8 cellular contexts compared by ENCODE assay signal in genomic region chr5:321233-321725, GRCh38. TPM values are rescaled to one million over a fixed set of nuclear protein-coding genes. Genes with fewer than 3 reads are reported as not detected.
DNase-seq lines count a peak whose midpoint lies in the region; ATAC-seq and TF ChIP-seq lines count a peak whose summit lies in the region.

Gene AHRR, plus strand, starts transcription at chr5:321714. Its CDS starts 22,189 bp downstream, at chr5:343903.

- H3K4me3 ChIP-seq in MG63: peak within 1 kb of the TSS; percentile 77
- no peak within 1 kb of the TSS for H3K4me3 ChIP-seq in epithelial cell of esophagus (ENCODE audit: low read length)
- peak within 1 kb of the TSS; percentile 30 to 70 (median 55) for H3K4me3 ChIP-seq in upper lobe of left lung

- CTCF ChIA-PET in WTC11 (lab: Charles Lee): interaction anchor here (0.6 to 2.1 kb wide), 28 partner anchors 9 to 229 kb away, joined by 3 to 14 read pairs (median 5); partner anchors contain the start of genes CCDC127, LRRC14B, PDCD6 and SDHA

- peaks cover 56% of the 10 kb centered on the region for H3K27me3 Mint-ChIP-seq in WTC11 (ENCODE audit: low read depth)

- peaks cover 21 to 35% (median 25%) of the 10 kb centered on the region in 4 donors for H3K4me1 ChIP-seq in upper lobe of left lung

- no peak for TF ChIP-seq EP300 in upper lobe of left lung (IDR thresholded peaks at IDR 0.05)

- no peak for TF ChIP-seq CTCF in WTC11 (IDR thresholded peaks at IDR 0.05)
- TF ChIP-seq CTCF in epithelial cell of esophagus (IDR thresholded peaks at IDR 0.05; ENCODE audit: insufficient read depth, low read depth, low read length, missing control alignments): peak; percentile 15
- peak in 4 of 6 experiments; percentile 27 to 70 (median 48) for TF ChIP-seq CTCF in upper lobe of left lung (IDR thresholded peaks at IDR 0.05)

- no peaks in the 10 kb centered on the region for H3K9me3 Mint-ChIP-seq in WTC11

- H3K4me3 Mint-ChIP-seq in WTC11: peak within 1 kb of the TSS; percentile 77

- WGBS in upper lobe of left lung, 2 donors: 1% methylated on average over 37 of the region's 51 CpGs; no CpG with 5 or more reads in 1 of the 2 donors

- DNase-seq in NCI-H2107 (lab: John Stamatoyannopoulos, UW) (peak; percentile 50), NCI-H2107 treated with DMSO at 0.1 percent for 48 hours (lab: John Stamatoyannopoulos, UW; ENCODE audit: unreplicated experiment) (no peak), H4 (ENCODE audit: low spot score) (no peak), MG63 (peak; percentile 84), WTC11 (ENCODE audit: low spot score) (peak; percentile 73), epithelial cell of esophagus (ENCODE audit: low read depth) (peak; percentile 58), mucosa of gallbladder (ENCODE audit: low spot score) (peak; percentile 52), upper lobe of left lung (peak; percentile 55 to 95)

- no peaks in the 10 kb centered on the region for H3K36me3 Mint-ChIP-seq in WTC11

- H3K36me3 ChIP-seq in MG63 (peaks cover 28% of the 10 kb centered on the region), upper lobe of left lung (peaks cover 0 to 12% (median 7%) of the 10 kb centered on the region in 4 donors)

- ATAC-seq in WTC11: peak; percentile 71
- ATAC-seq in upper lobe of left lung (ENCODE audit: low FRiP score in 2 of 2): peak; percentile 44 to 87

- no peak within 1 kb of the TSS for H3K27ac Mint-ChIP-seq in WTC11

- H3K27me3 ChIP-seq in MG63: no peaks in the 10 kb centered on the region
- peaks cover 0 to 32% (median 11%) of the 10 kb centered on the region in 4 donors for H3K27me3 ChIP-seq in upper lobe of left lung

- peak within 1 kb of the TSS in 1 of 4 donors; percentile 72 for H3K27ac ChIP-seq in upper lobe of left lung

- POLR2A ChIA-PET in WTC11 (lab: Charles Lee): no interaction called here

- TF ChIP-seq POLR2A in upper lobe of left lung (IDR thresholded peaks at IDR 0.05): no peak

- no peaks in the 10 kb centered on the region for H3K9me3 ChIP-seq in MG63
- no peaks in the 10 kb centered on the region for H3K9me3 ChIP-seq in upper lobe of left lung

- peaks cover 15% of the 10 kb centered on the region for H3K4me1 Mint-ChIP-seq in WTC11

TF ChIP-seq in WTC11, 78 proteins besides CTCF, POLR2A, EP300 and RAD21:
- no peak for TF ChIP-seq FOXJ3 (CRISPR knock-in tag; IDR thresholded peaks at IDR 0.05; ENCODE audit: borderline replicate concordance)
- TF ChIP-seq SMAD3 (CRISPR knock-in tag; IDR thresholded peaks at IDR 0.05; ENCODE audit: borderline replicate concordance): no peak
- peak; percentile 78 for TF ChIP-seq HMGXB4 (CRISPR knock-in tag; IDR thresholded peaks at IDR 0.05)

RNA-seq across cellular contexts. Expression of gene AHRR, which starts in this region (rescaled TPM):
- total RNA-seq in H4 (2014; rRNA removed; shearing (Covaris generic)): 10.8 and 12.9 TPM in 2 replicates
- total RNA-seq in MG63 (2014; rRNA removed; shearing (Covaris generic); ENCODE audit: low replicate concordance): 20.6 and 24.5 TPM in 2 replicates
- total RNA-seq in WTC11 (2021): 4.5 to 9.7 TPM (median 7.0 TPM) in 3 replicates
- total RNA-seq in mucosa of gallbladder: 3.5 TPM
- total RNA-seq in upper lobe of left lung: 1 to 10 TPM; 1.3 to 8.6 (median 4.4) TPM

Comparison
In these comparisons a context has a peak if more than half of its experiments do, and no peak if none do; other contexts are left out.
1. DNase-seq: peak in NCI-H2107 (single experiment), MG63 (single experiment), WTC11 (single experiment), epithelial cell of esophagus (single experiment), mucosa of gallbladder (single experiment) and upper lobe of left lung (2 of 2); none in NCI-H2107 treated with DMSO at 0.1 percent for 48 hours (single experiment) and H4 (single experiment).